Comparison of ENCODE assay signal across 20 cellular contexts in genomic region chr6:148855744-148856143, GRCh38.
A peak's percentile ranks its signal among the peaks of the same experiment; 100 is the strongest.
DNase-seq lines count a peak whose midpoint lies in the region; ATAC-seq, FAIRE-seq and TF ChIP-seq lines count a peak whose summit lies in the region.
"Had no signal": no experiment of that assay in that cellular context is flagged by ENCODE, and none has a peak within 500 bp of the region (broad histone marks: within the 10 kb centered on the region; RNA-seq: fewer than 3 reads in every experiment).

No MANE protein-coding gene starts in this region.

- TF ChIP-seq POLR2A in A549 (IDR thresholded peaks at IDR 0.05; ENCODE audit: low read length) (no peak), GM12878 (IDR thresholded peaks at IDR 0.05; ENCODE audit: low read depth, low read length) (no peak)

- H4K20me1 ChIP-seq in GM12878 (ENCODE audit: control insufficient read depth, insufficient read depth), result no peaks in the 10 kb centered on the region

- SMC1A ChIA-PET in GM12878 (lab: Charles Lee; ENCODE audit: uncharacterized antibody, unreplicated experiment), result no interaction called here

- H3K79me2 ChIP-seq in GM12878 (ENCODE audit: control insufficient read depth, insufficient read depth, low read length) (no peaks in the 10 kb centered on the region), mesendoderm (ENCODE audit: control insufficient read depth, insufficient read depth, low read length) (peaks cover 14% of the 10 kb centered on the region)

- BruUV-seq in GM12878 (replicated peaks; lab: Mats Ljungman, UMichigan), result no TSS peak

- no peaks in the 10 kb centered on the region for H3K9me3 Mint-ChIP-seq in T-helper 2 cell treated with Interferon-gamma antibody and Interleukin-4, amounts not matched to agents 5 μg/mL and 100 μg/mL, for 36 hours

- no peaks in the 10 kb centered on the region for H3K4me1 Mint-ChIP-seq in T-helper 2 cell treated with Interferon-gamma antibody and Interleukin-4, amounts not matched to agents 5 μg/mL and 100 μg/mL, for 36 hours (ENCODE audit: low read depth)

- H3K27me3 Mint-ChIP-seq in T-helper 2 cell treated with Interferon-gamma antibody and Interleukin-4, amounts not matched to agents 5 μg/mL and 100 μg/mL, for 36 hours (ENCODE audit: low read depth), result peaks cover 12% of the 10 kb centered on the region
- H3K27me3 Mint-ChIP-seq: CD4-positive, alpha-beta memory T cell had no signal

- H3K4me3 Mint-ChIP-seq in T-helper 2 cell treated with Interferon-gamma antibody and Interleukin-4, amounts not matched to agents 5 μg/mL and 100 μg/mL, for 36 hours, result no peak overlapping the region

- TF ChIP-seq EP300 in A549 (IDR thresholded peaks at IDR 0.05) (no peak), GM12878 (IDR thresholded peaks at IDR 0.05; ENCODE audit: borderline replicate concordance in 1 of 2, control insufficient read depth in 1 of 2, low read depth in 2 of 2, low read length in 2 of 2) (no peak)

- H3K4me2 ChIP-seq in A549 (peak overlapping the region; percentile 28; the same call in 2 of the 3 replicates), GM12878 (ENCODE audit: control insufficient read depth, insufficient read depth) (no peak overlapping the region), mesendoderm (ENCODE audit: low read length) (no peak overlapping the region)
- H3K4me2 ChIP-seq: BLaER1 treated with 17β-estradiol and CSF1 and Interleukin-3, amounts not matched to agents 10 nM and 100 nM; KMS-11 had no signal

- H2AFZ ChIP-seq in GM12878 (ENCODE audit: control insufficient read depth, low read depth, low read length), result no peak overlapping the region
- H2AFZ ChIP-seq: GM23248 had no signal

- H2BK5ac ChIP-seq in mesendoderm (ENCODE audit: low read length), result no peak overlapping the region

- H2BK15ac ChIP-seq in mesendoderm (replicated peaks; ENCODE audit: low read depth), result no peak overlapping the region

- CTCF ChIA-PET in A549 (lab: Yijun Ruan, JAX) (no interaction called here), GM12878 (lab: Yijun Ruan, JAX) (no interaction called here)

- H4K5ac ChIP-seq in mesendoderm (ENCODE audit: low read length), result no peak overlapping the region

- H3K79me1 ChIP-seq in mesendoderm (ENCODE audit: low read length), result peaks cover 10% of the 10 kb centered on the region

- no peak for ATAC-seq in A549
- ATAC-seq in GM12878, result peak; percentile 34; the same call in 2 of the 3 replicates
- ATAC-seq: HCT116 had no signal

- H3K9me3 ChIP-seq in A549 (no peaks in the 10 kb centered on the region), GM12878 (replicated peaks; ENCODE audit: control insufficient read depth, insufficient read depth, low read length) (no peaks in the 10 kb centered on the region; the same call in 2 of the 3 replicates)

- H3K4me3 ChIP-seq in A549 (no peak overlapping the region), GM12878 (no peak overlapping the region), mesendoderm (ENCODE audit: low read length) (no peak overlapping the region)
- H3K4me3 ChIP-seq: BLaER1 treated with 17β-estradiol and CSF1 and Interleukin-3, amounts not matched to agents 10 nM and 100 nM; GM23248 had no signal

- in situ Hi-C loops in GM12878 (cut with MboI), result no loop called here

- TF ChIP-seq RAD21 in A549 (conservative IDR thresholded peaks at IDR 0.05 in 1 of 2, IDR thresholded peaks at IDR 0.05 in 1 of 2) (no peak), GM12878 (IDR thresholded peaks at IDR 0.05; ENCODE audit: insufficient read depth, low read depth, low read length) (no peak)

- H4K8ac ChIP-seq in mesendoderm (ENCODE audit: low read depth, low read length), result no peak overlapping the region

- peak overlapping the region; percentile 66 for H3K18ac ChIP-seq in mesendoderm (ENCODE audit: low read length)

- H3K4me1 ChIP-seq in A549 (peaks cover 3% of the 10 kb centered on the region; the same call in 1 of the 3 replicates), GM12878 (ENCODE audit: control insufficient read depth, insufficient read depth, low read length) (no peaks in the 10 kb centered on the region), mesendoderm (ENCODE audit: control insufficient read depth, low read depth, low read length) (peaks cover 9% of the 10 kb centered on the region)
- H3K4me1 ChIP-seq: BLaER1 treated with 17β-estradiol and CSF1 and Interleukin-3, amounts not matched to agents 10 nM and 100 nM had no signal

- H3K27ac Mint-ChIP-seq in T-helper 2 cell treated with Interferon-gamma antibody and Interleukin-4, amounts not matched to agents 5 μg/mL and 100 μg/mL, for 36 hours, result no peak overlapping the region

- no peak overlapping the region for H3K4ac ChIP-seq in mesendoderm (ENCODE audit: low read depth, low read length)

- 55% methylated on average over 7 of the region's 7 CpGs for WGBS in A549 (ENCODE audit: missing lambda C conversion rate)
- 3% methylated on average over 7 of the region's 7 CpGs for WGBS in GM12878 (ENCODE audit: insufficient coverage, insufficient replicate concordance, low lambda C conversion rate, missing lambda C conversion rate)
- no CpG with 5 or more reads among the region's 7 CpGs for WGBS in mesendoderm (ENCODE audit: extremely low coverage, insufficient coverage, low lambda C conversion rate)

- no peak overlapping the region for H2AK5ac ChIP-seq in mesendoderm (ENCODE audit: low read length)

- H3K56ac ChIP-seq in mesendoderm (ENCODE audit: low read length), result no peak overlapping the region

- POLR2A ChIA-PET in A549 (lab: Yijun Ruan, JAX), result no interaction called here
- POLR2A ChIA-PET in GM12878 (lab: Charles Lee), result no interaction called here

- no peaks in the 10 kb centered on the region for H3K36me3 Mint-ChIP-seq in T-helper 2 cell treated with Interferon-gamma antibody and Interleukin-4, amounts not matched to agents 5 μg/mL and 100 μg/mL, for 36 hours (ENCODE audit: low read depth)
- H3K36me3 Mint-ChIP-seq: CD4-positive, alpha-beta memory T cell had no signal

- H2BK120ac ChIP-seq in mesendoderm (ENCODE audit: low read depth, low read length), result no peak overlapping the region

- RAD21 ChIA-PET in GM12878 (lab: Charles Lee; ENCODE audit: unreplicated experiment), result no interaction called here

- no peaks in the 10 kb centered on the region for H3K27me3 ChIP-seq in GM12878 (replicated peaks in 1 of 2; ENCODE audit: control insufficient read depth in 2 of 2, insufficient read depth in 2 of 2, low read length in 1 of 2)
- no peaks in the 10 kb centered on the region for H3K27me3 ChIP-seq in mesendoderm (ENCODE audit: insufficient read depth, low read length, poor library complexity)
- H3K27me3 ChIP-seq: BLaER1 treated with 17β-estradiol and CSF1 and Interleukin-3, amounts not matched to agents 10 nM and 100 nM had no signal

- H3K9ac ChIP-seq in GM12878 (ENCODE audit: control insufficient read depth, insufficient read depth, low read length), result no peak overlapping the region
- H3K9ac ChIP-seq in mesendoderm (ENCODE audit: low read length), result no peak overlapping the region
- H3K9ac ChIP-seq: BLaER1 treated with 17β-estradiol and CSF1 and Interleukin-3, amounts not matched to agents 10 nM and 100 nM; GM23248; KMS-11 had no signal

- H3K23ac ChIP-seq in mesendoderm (ENCODE audit: low read length), result no peak overlapping the region

- H3K36me3 ChIP-seq in GM12878 (ENCODE audit: control insufficient read depth in 2 of 2, insufficient read depth in 2 of 2, low read length in 1 of 2) (no peaks in the 10 kb centered on the region), mesendoderm (ENCODE audit: control insufficient read depth, insufficient read depth, low read length) (no peaks in the 10 kb centered on the region)

- no peak for FAIRE-seq in A549 (lab: Jason Lieb, UNC)
- FAIRE-seq in GM12878 (lab: Jason Lieb, UNC), result no peak
- FAIRE-seq: GM12892 had no signal

- no peak for TF ChIP-seq CTCF in A549 (IDR thresholded peaks at IDR 0.05)
- no peak for TF ChIP-seq CTCF in GM12878 (IDR thresholded peaks at IDR 0.05 in 2 of 3, conservative IDR thresholded peaks at IDR 0.05 in 1 of 3; ENCODE audit: control insufficient read depth in 2 of 3, extremely low read depth in 1 of 3, insufficient read depth in 1 of 3, low read depth in 3 of 3, low read length in 3 of 3)

- no peak overlapping the region for H3K27ac ChIP-seq in A549
- H3K27ac ChIP-seq in GM12878 (ENCODE audit: control insufficient read depth, insufficient read depth), result no peak overlapping the region
- no peak overlapping the region for H3K27ac ChIP-seq in mesendoderm (ENCODE audit: low read depth, low read length)
- H3K27ac ChIP-seq: BLaER1 treated with 17β-estradiol and CSF1 and Interleukin-3, amounts not matched to agents 10 nM and 100 nM; GM23248; KMS-11 had no signal

- intact Hi-C loops in GM12878 (cut with micrococcal nuclease; ENCODE audit: unreplicated experiment), result no loop called here

- DNase-seq in A549 (ENCODE audit: low read depth in 1 of 2, low spot score in 1 of 2), result no peak
- peak; percentile 3 for DNase-seq in COLO668 (lab: John Stamatoyannopoulos, UW; ENCODE audit: unreplicated experiment)
- DNase-seq in GM12878 (ENCODE audit: low read depth, low spot score), result no peak
- no peak for DNase-seq in mesendoderm
- no peak for DNase-seq in NCI-H1694 treated with DMSO at 0.1 percent for 48 hours (lab: John Stamatoyannopoulos, UW)
- DNase-seq in kidney glomerular epithelial cell (lab: John Stamatoyannopoulos, UW), result no peak
- no peak for DNase-seq in T-helper 2 cell treated with Interferon-gamma antibody and Interleukin-4, amounts not matched to agents 5 μg/mL and 100 μg/mL, for 36 hours (ENCODE audit: low spot score)
- DNase-seq: ACHN; CD4-positive, alpha-beta memory T cell; GM23248; IMR-90; NCI-H187 treated with DMSO at 0.1 percent for 48 hours; NCI-H2227 treated with DMSO at 0.1 percent for 48 hours; NCI-H510A; NCI-H82; Right ventricle myocardium superior had no signal

TF ChIP-seq in A549, 52 proteins besides CTCF, POLR2A, EP300 and RAD21:
- no peak for TF ChIP-seq POLR2AphosphoS2 (conservative IDR thresholded peaks at IDR 0.05; ENCODE audit: low read length)
- TF ChIP-seq HOXA7 (CRISPR knock-in tag; IDR thresholded peaks at IDR 0.05), result no peak
- TF ChIP-seq TFCP2L1 (CRISPR knock-in tag; IDR thresholded peaks at IDR 0.05), result no peak
- no peak for TF ChIP-seq GATA3 (IDR thresholded peaks at IDR 0.05; ENCODE audit: borderline replicate concordance)

TF ChIP-seq in GM12878, 131 proteins besides CTCF, POLR2A, EP300 and RAD21 (continues in another document):
- TF ChIP-seq EZH2 (IDR thresholded peaks at IDR 0.05; ENCODE audit: borderline replicate concordance, control insufficient read depth, low read depth, low read length) (no peak), SMAD5 (IDR thresholded peaks at IDR 0.05; ENCODE audit: low read depth) (no peak), RELA (IDR thresholded peaks at IDR 0.05; ENCODE audit: borderline replicate concordance, partially characterized antibody) (no peak), BCL11A (IDR thresholded peaks at IDR 0.05; ENCODE audit: low read depth, low read length) (no peak)
